ENCODE assay signal across 1 cellular context in the genomic region with DNA sequence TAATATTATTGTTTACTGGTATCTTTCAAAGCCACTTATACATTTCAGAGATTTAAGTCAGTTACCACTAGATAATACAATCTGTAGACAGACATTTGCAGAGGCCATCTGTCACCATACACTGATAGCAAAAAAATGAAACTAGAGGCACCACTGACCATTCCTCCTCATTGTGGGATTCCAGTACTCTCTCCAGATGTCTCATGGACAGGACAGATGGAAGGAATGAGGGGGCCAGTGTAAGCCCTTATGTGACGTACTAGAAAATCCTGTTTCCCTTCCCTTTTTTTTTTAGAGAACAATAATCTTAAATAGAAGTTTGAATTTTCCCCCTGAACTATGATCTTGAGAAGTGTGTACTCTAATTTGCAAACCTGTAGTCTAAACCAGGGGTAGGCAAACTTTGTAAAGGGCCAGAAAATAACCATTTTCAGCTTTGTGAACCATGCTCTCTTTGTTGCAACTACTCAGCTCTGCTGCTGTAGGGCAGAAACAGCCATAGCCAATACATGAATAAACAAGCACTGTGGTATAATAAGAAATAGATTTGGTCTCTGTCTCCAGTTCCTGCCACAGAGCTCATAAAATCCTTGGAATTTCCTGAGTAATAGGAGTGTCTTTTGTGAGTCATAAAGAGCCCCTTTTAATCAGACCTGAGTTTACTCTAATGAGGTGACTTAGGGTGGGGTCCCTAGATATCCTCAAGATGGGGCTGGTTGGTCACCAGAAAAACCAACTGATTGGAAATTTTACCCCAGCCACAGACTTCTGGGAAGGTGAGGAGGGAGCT.
TF ChIP-seq lines count a peak whose summit lies in the region.

No MANE protein-coding gene starts in this region.

TF ChIP-seq in IMR-90, 13 proteins besides CTCF, POLR2A, EP300 and RAD21:
- TF ChIP-seq SMC3 (IDR thresholded peaks at IDR 0.05; ENCODE audit: low read depth, low read length): no peak
- no peak for TF ChIP-seq RFX5 (IDR thresholded peaks at IDR 0.05; ENCODE audit: low read depth, low read length)
- no peak for TF ChIP-seq MAZ (IDR thresholded peaks at IDR 0.05; ENCODE audit: borderline replicate concordance, low read depth, low read length)
- no peak for TF ChIP-seq FOS (IDR thresholded peaks at IDR 0.05; ENCODE audit: low read depth, low read length)
- no peak for TF ChIP-seq BHLHE40 (IDR thresholded peaks at IDR 0.05; ENCODE audit: low read depth, low read length)
- TF ChIP-seq CEBPB (IDR thresholded peaks at IDR 0.05; ENCODE audit: low read depth, low read length): no peak
- TF ChIP-seq, protein P1, sequence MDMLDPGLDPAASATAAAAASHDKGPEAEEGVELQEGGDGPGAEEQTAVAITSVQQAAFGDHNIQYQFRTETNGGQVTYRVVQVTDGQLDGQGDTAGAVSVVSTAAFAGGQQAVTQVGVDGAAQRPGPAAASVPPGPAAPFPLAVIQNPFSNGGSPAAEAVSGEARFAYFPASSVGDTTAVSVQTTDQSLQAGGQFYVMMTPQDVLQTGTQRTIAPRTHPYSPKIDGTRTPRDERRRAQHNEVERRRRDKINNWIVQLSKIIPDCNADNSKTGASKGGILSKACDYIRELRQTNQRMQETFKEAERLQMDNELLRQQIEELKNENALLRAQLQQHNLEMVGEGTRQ (IDR thresholded peaks at IDR 0.05; ENCODE audit: low read depth, low read length): no peak
- TF ChIP-seq MXI1 (IDR thresholded peaks at IDR 0.05; ENCODE audit: borderline replicate concordance, low read depth, low read length): no peak
- TF ChIP-seq CHD1 (IDR thresholded peaks at IDR 0.05; ENCODE audit: low read depth, low read length): no peak
- TF ChIP-seq, protein P2, sequence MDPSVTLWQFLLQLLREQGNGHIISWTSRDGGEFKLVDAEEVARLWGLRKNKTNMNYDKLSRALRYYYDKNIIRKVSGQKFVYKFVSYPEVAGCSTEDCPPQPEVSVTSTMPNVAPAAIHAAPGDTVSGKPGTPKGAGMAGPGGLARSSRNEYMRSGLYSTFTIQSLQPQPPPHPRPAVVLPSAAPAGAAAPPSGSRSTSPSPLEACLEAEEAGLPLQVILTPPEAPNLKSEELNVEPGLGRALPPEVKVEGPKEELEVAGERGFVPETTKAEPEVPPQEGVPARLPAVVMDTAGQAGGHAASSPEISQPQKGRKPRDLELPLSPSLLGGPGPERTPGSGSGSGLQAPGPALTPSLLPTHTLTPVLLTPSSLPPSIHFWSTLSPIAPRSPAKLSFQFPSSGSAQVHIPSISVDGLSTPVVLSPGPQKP (IDR thresholded peaks at IDR 0.05; ENCODE audit: borderline replicate concordance, low read depth, low read length): no peak
- TF ChIP-seq RCOR1 (IDR thresholded peaks at IDR 0.05; ENCODE audit: insufficient replicate concordance, low read length): no peak
- TF ChIP-seq MAFK (IDR thresholded peaks at IDR 0.05; ENCODE audit: low read depth, low read length): no peak
- TF ChIP-seq NFE2L2 (IDR thresholded peaks at IDR 0.05; ENCODE audit: low read depth, low read length): no peak
